10 cellular contexts compared by ENCODE assay signal in genomic region chr17:3914319-3914685, GRCh38. TPM values are rescaled to one million over a fixed set of nuclear protein-coding genes. Genes with fewer than 3 reads are reported as not detected.
DNase-seq lines count a peak whose midpoint lies in the region; ATAC-seq, FAIRE-seq and TF ChIP-seq lines count a peak whose summit lies in the region.
"Had no signal": no experiment of that assay in that cellular context is flagged by ENCODE, and none has a peak within 500 bp of the region (broad histone marks: within the 10 kb centered on the region; RNA-seq: fewer than 3 reads in every experiment).

No MANE protein-coding gene starts in this region.

- H3K4me3 ChIP-seq in BLaER1 treated with 17β-estradiol and CSF1 and Interleukin-3, amounts not matched to agents 10 nM and 100 nM, result peak overlapping the region; percentile 55 to 74 (median 62)

- H3K27ac ChIP-seq in BLaER1 treated with 17β-estradiol and CSF1 and Interleukin-3, amounts not matched to agents 10 nM and 100 nM, result peak overlapping the region; percentile 6 to 96 (median 92); a peak in 21 of 22 replicates

- peaks cover 0 to 62% (median 17%) of the 10 kb centered on the region in 11 experiments; a peak in 13 of 22 replicates for H4K20me1 ChIP-seq in BLaER1 treated with 17β-estradiol and CSF1 and Interleukin-3, amounts not matched to agents 10 nM and 100 nM

- in situ Hi-C loops in G401 (cut with HindIII; ENCODE audit: low sequenced_read_pairs), result no loop called here

- no peak for TF ChIP-seq CTCF in type B pancreatic cell (conservative IDR thresholded peaks at IDR 0.05)

- H3K27me3 ChIP-seq in BLaER1 treated with 17β-estradiol and CSF1 and Interleukin-3, amounts not matched to agents 10 nM and 100 nM, result no peaks in the 10 kb centered on the region

- no peaks in the 10 kb centered on the region for H3K9me3 Mint-ChIP-seq in dendritic cell treated with granulocyte-macrophage colony-stimulating factor and Interleukin-4, amounts not matched to agents 40 ng/mL and 50 ng/mL, for 4 days
- no peaks in the 10 kb centered on the region for H3K9me3 Mint-ChIP-seq in type B pancreatic cell
- H3K9me3 Mint-ChIP-seq: nephron had no signal

- DNase-seq in frontal cortex (ENCODE audit: low spot score in 2 of 2) (no peak), type B pancreatic cell (ENCODE audit: extremely low spot score, unreplicated experiment) (no peak), G401 (ENCODE audit: low spot score) (no peak), NCI-H2227 treated with DMSO at 0.1 percent for 48 hours (lab: John Stamatoyannopoulos, UW) (no peak)

- H3K4me3 Mint-ChIP-seq in dendritic cell treated with granulocyte-macrophage colony-stimulating factor and Interleukin-4, amounts not matched to agents 40 ng/mL and 50 ng/mL, for 4 days, result peak overlapping the region; percentile 82
- no peak overlapping the region for H3K4me3 Mint-ChIP-seq in type B pancreatic cell
- H3K4me3 Mint-ChIP-seq: nephron had no signal

- peaks cover 81 to 96% (median 91%) of the 10 kb centered on the region in 10 experiments for H3K4me1 ChIP-seq in BLaER1 treated with 17β-estradiol and CSF1 and Interleukin-3, amounts not matched to agents 10 nM and 100 nM

- H3K4me2 ChIP-seq in BLaER1 treated with 17β-estradiol and CSF1 and Interleukin-3, amounts not matched to agents 10 nM and 100 nM, result peak overlapping the region; percentile 95 to 100 (median 98)

- H3K27me3 Mint-ChIP-seq in dendritic cell treated with granulocyte-macrophage colony-stimulating factor and Interleukin-4, amounts not matched to agents 40 ng/mL and 50 ng/mL, for 4 days, result peaks cover 2% of the 10 kb centered on the region
- H3K27me3 Mint-ChIP-seq in type B pancreatic cell, result no peaks in the 10 kb centered on the region

- H3K36me3 ChIP-seq in BLaER1 treated with 17β-estradiol and CSF1 and Interleukin-3, amounts not matched to agents 10 nM and 100 nM, result peaks cover 0 to 5% (median 0%) of the 10 kb centered on the region in 11 experiments; a peak in 2 of 22 replicates

- peak overlapping the region; percentile 92 for H3K27ac Mint-ChIP-seq in dendritic cell treated with granulocyte-macrophage colony-stimulating factor and Interleukin-4, amounts not matched to agents 40 ng/mL and 50 ng/mL, for 4 days
- no peak overlapping the region for H3K27ac Mint-ChIP-seq in type B pancreatic cell

- FAIRE-seq in frontal cortex (lab: Jason Lieb, UNC), result no peak

- intact Hi-C loops in dendritic cell treated with granulocyte-macrophage colony-stimulating factor and Interleukin-4, amounts not matched to agents 40 ng/mL and 50 ng/mL, for 4 days (cut with micrococcal nuclease), result loop anchor here (5.0 kb wide), 2 partner anchors 48 to 93 kb away; partner anchors contain the start of gene ATP2A3

- H3K36me3 Mint-ChIP-seq in dendritic cell treated with granulocyte-macrophage colony-stimulating factor and Interleukin-4, amounts not matched to agents 40 ng/mL and 50 ng/mL, for 4 days (ENCODE audit: low read depth), result peaks cover 14% of the 10 kb centered on the region
- H3K36me3 Mint-ChIP-seq in type B pancreatic cell, result no peaks in the 10 kb centered on the region

- peak overlapping the region; percentile 81 to 91 (median 84) for H3K9ac ChIP-seq in BLaER1 treated with 17β-estradiol and CSF1 and Interleukin-3, amounts not matched to agents 10 nM and 100 nM

- H3K4me1 Mint-ChIP-seq in dendritic cell treated with granulocyte-macrophage colony-stimulating factor and Interleukin-4, amounts not matched to agents 40 ng/mL and 50 ng/mL, for 4 days (ENCODE audit: low read depth), result peaks cover 86% of the 10 kb centered on the region
- no peaks in the 10 kb centered on the region for H3K4me1 Mint-ChIP-seq in type B pancreatic cell (ENCODE audit: unreplicated experiment)

- no peaks in the 10 kb centered on the region for H3K9me3 ChIP-seq in BLaER1 treated with 17β-estradiol and CSF1 and Interleukin-3, amounts not matched to agents 10 nM and 100 nM (replicated peaks in 1 of 11)

- ATAC-seq in GM19351 (IDR thresholded peaks at IDR 0.05; ENCODE audit: unreplicated experiment) (peak; percentile 52), HG03439 (IDR thresholded peaks at IDR 0.05; ENCODE audit: unreplicated experiment) (peak; percentile 39)

RNA-seq across cellular contexts. Expression of gene P2RX1, which starts 2.0 kb away (rescaled TPM):
- not detected for total RNA-seq in frontal cortex
- total RNA-seq in type B pancreatic cell (ENCODE audit: low replicate concordance), result 0.36 TPM in 1 of 2 replicates, not detected in the other
- total RNA-seq in G401 (2014; rRNA removed; shearing (Covaris generic)), result not detected in 2 replicates
- total RNA-seq: NCI-H460 had no signal

RNA-seq across cellular contexts. Expression of gene CAMKK1, which starts 21.4 kb away (rescaled TPM):
- total RNA-seq in frontal cortex (9.0 TPM), type B pancreatic cell (ENCODE audit: low replicate concordance) (0.83 and 2.7 TPM in 2 replicates)
- total RNA-seq in G401 (2014; rRNA removed; shearing (Covaris generic)), result 2.3 and 3.4 TPM in 2 replicates

RNA-seq across cellular contexts. Expression of gene ATP2A3, which starts 49.9 kb away (rescaled TPM):
- total RNA-seq in frontal cortex (2.4 TPM), type B pancreatic cell (ENCODE audit: low replicate concordance) (33.2 and 58.6 TPM in 2 replicates)
- total RNA-seq in G401 (2014; rRNA removed; shearing (Covaris generic)), result 4.2 and 4.5 TPM in 2 replicates
